Comparison of ENCODE assay signal across 1 cellular context in the genomic region with DNA sequence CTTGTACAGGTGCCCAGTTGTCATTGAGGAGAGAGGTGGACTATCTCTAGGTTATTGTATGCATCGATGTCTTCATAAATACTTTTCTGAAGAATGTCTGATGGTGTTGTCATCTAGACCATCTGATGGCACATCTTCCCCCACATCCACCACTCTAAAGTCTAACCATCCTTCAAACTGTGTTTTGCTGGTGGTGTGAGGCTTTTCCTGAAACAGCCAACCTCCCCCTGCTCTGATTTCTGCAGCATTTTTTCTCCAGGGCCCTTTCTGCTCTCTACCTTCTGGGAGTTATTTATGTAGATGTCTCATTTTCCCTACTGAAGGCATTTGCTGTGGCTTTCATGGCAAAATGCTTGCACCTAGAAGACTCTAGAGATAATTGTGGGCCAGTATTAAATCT.
TF ChIP-seq lines count a peak whose summit lies in the region.

No MANE protein-coding gene starts in this region.

TF ChIP-seq in GM23338, 12 proteins besides CTCF, POLR2A, EP300 and RAD21 (continued from another document):
- TF ChIP-seq, protein P1, sequence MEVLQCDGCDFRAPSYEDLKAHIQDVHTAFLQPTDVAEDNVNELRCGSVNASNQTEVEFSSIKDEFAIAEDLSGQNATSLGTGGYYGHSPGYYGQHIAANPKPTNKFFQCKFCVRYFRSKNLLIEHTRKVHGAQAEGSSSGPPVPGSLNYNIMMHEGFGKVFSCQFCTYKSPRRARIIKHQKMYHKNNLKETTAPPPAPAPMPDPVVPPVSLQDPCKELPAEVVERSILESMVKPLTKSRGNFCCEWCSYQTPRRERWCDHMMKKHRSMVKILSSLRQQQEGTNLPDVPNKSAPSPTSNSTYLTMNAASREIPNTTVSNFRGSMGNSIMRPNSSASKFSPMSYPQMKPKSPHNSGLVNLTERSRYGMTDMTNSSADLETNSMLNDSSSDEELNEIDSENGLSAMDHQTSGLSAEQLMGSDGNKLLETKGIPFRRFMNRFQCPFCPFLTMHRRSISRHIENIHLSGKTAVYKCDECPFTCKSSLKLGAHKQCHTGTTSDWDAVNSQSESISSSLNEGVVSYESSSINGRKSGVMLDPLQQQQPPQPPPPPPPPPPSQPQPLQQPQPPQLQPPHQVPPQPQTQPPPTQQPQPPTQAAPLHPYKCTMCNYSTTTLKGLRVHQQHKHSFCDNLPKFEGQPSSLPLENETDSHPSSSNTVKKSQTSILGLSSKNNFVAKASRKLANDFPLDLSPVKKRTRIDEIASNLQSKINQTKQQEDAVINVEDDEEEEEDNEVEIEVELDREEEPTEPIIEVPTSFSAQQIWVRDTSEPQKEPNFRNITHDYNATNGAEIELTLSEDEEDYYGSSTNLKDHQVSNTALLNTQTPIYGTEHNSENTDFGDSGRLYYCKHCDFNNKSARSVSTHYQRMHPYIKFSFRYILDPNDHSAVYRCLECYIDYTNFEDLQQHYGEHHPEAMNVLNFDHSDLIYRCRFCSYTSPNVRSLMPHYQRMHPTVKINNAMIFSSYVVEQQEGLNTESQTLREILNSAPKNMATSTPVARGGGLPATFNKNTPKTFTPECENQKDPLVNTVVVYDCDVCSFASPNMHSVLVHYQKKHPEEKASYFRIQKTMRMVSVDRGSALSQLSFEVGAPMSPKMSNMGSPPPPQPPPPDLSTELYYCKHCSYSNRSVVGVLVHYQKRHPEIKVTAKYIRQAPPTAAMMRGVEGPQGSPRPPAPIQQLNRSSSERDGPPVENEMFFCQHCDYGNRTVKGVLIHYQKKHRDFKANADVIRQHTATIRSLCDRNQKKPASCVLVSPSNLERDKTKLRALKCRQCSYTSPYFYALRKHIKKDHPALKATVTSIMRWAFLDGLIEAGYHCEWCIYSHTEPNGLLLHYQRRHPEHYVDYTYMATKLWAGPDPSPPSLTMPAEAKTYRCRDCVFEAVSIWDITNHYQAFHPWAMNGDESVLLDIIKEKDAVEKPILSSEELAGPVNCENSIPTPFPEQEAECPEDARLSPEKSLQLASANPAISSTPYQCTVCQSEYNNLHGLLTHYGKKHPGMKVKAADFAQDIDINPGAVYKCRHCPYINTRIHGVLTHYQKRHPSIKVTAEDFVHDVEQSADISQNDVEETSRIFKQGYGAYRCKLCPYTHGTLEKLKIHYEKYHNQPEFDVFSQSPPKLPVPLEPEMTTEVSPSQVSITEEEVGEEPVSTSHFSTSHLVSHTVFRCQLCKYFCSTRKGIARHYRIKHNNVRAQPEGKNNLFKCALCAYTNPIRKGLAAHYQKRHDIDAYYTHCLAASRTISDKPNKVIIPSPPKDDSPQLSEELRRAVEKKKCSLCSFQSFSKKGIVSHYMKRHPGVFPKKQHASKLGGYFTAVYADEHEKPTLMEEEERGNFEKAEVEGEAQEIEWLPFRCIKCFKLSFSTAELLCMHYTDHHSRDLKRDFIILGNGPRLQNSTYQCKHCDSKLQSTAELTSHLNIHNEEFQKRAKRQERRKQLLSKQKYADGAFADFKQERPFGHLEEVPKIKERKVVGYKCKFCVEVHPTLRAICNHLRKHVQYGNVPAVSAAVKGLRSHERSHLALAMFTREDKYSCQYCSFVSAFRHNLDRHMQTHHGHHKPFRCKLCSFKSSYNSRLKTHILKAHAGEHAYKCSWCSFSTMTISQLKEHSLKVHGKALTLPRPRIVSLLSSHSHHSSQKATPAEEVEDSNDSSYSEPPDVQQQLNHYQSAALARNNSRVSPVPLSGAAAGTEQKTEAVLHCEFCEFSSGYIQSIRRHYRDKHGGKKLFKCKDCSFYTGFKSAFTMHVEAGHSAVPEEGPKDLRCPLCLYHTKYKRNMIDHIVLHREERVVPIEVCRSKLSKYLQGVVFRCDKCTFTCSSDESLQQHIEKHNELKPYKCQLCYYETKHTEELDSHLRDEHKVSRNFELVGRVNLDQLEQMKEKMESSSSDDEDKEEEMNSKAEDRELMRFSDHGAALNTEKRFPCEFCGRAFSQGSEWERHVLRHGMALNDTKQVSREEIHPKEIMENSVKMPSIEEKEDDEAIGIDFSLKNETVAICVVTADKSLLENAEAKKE (CRISPR knock-in tag; IDR thresholded peaks at IDR 0.05), result no peak
- no peak for TF ChIP-seq ZNF114 (CRISPR knock-in tag; IDR thresholded peaks at IDR 0.05)
- no peak for TF ChIP-seq POLR2AphosphoS5 (IDR thresholded peaks at IDR 0.05; ENCODE audit: low read depth)
- TF ChIP-seq STAT1 (IDR thresholded peaks at IDR 0.05; ENCODE audit: unreplicated experiment), result no peak
- TF ChIP-seq, protein P2, sequence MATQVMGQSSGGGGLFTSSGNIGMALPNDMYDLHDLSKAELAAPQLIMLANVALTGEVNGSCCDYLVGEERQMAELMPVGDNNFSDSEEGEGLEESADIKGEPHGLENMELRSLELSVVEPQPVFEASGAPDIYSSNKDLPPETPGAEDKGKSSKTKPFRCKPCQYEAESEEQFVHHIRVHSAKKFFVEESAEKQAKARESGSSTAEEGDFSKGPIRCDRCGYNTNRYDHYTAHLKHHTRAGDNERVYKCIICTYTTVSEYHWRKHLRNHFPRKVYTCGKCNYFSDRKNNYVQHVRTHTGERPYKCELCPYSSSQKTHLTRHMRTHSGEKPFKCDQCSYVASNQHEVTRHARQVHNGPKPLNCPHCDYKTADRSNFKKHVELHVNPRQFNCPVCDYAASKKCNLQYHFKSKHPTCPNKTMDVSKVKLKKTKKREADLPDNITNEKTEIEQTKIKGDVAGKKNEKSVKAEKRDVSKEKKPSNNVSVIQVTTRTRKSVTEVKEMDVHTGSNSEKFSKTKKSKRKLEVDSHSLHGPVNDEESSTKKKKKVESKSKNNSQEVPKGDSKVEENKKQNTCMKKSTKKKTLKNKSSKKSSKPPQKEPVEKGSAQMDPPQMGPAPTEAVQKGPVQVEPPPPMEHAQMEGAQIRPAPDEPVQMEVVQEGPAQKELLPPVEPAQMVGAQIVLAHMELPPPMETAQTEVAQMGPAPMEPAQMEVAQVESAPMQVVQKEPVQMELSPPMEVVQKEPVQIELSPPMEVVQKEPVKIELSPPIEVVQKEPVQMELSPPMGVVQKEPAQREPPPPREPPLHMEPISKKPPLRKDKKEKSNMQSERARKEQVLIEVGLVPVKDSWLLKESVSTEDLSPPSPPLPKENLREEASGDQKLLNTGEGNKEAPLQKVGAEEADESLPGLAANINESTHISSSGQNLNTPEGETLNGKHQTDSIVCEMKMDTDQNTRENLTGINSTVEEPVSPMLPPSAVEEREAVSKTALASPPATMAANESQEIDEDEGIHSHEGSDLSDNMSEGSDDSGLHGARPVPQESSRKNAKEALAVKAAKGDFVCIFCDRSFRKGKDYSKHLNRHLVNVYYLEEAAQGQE (IDR thresholded peaks at IDR 0.05; ENCODE audit: unreplicated experiment), result no peak
- TF ChIP-seq EZH2 (IDR thresholded peaks at IDR 0.05; ENCODE audit: low read depth, unreplicated experiment), result no peak
TF ChIP-seq in GM23338: peak in this region for 0.
